Comparison of ENCODE assay signal across 17 cellular contexts in genomic region chr6:149166324-149166723, GRCh38.
DNase-seq lines count a peak whose midpoint lies in the region; ATAC-seq and TF ChIP-seq lines count a peak whose summit lies in the region.
"Had no signal": no experiment of that assay in that cellular context is flagged by ENCODE, and none has a peak within 500 bp of the region (broad histone marks: within the 10 kb centered on the region; RNA-seq: fewer than 3 reads in every experiment).

No MANE protein-coding gene starts in this region.

- peak overlapping the region; percentile 26 for H3K4me2 ChIP-seq in neural progenitor cell

- no TSS peak for BruUV-seq in Caco-2 (replicated peaks; lab: Mats Ljungman, UMichigan)

- H3K79me2 ChIP-seq in neural progenitor cell (ENCODE audit: low read depth) = no peaks in the 10 kb centered on the region

- TF ChIP-seq CTCF in neural progenitor cell (IDR thresholded peaks at IDR 0.05) (no peak), Caco-2 (IDR thresholded peaks at IDR 0.05; ENCODE audit: insufficient read depth in 1 of 2, low read depth in 1 of 2, low read length in 1 of 2, severe bottlenecking in 1 of 2, unreplicated experiment in 1 of 2) (no peak), progenitor cell of endocrine pancreas (IDR thresholded peaks at IDR 0.05; ENCODE audit: unreplicated experiment) (no peak)

- H3K4me3 ChIP-seq in MG63 (no peak overlapping the region), neural progenitor cell (no peak overlapping the region), Caco-2 (ENCODE audit: low read depth, low read length) (no peak overlapping the region)
- H3K4me3 ChIP-seq: prostate gland had no signal

- H3K27me3 ChIP-seq in MG63 = no peaks in the 10 kb centered on the region
- H3K27me3 ChIP-seq in neural progenitor cell = no peaks in the 10 kb centered on the region
- no peaks in the 10 kb centered on the region for H3K27me3 ChIP-seq in Caco-2 (replicated peaks; ENCODE audit: control insufficient read depth, insufficient read depth, low read length)

- intact Hi-C loops in Caco-2 (cut with micrococcal nuclease; ENCODE audit: unreplicated experiment) = no loop called here

- H3F3A ChIP-seq in neural progenitor cell (ENCODE audit: low read depth) = no peaks in the 10 kb centered on the region

- H3K4me1 ChIP-seq in neural progenitor cell (peaks cover 12% of the 10 kb centered on the region), Caco-2 (peaks cover 1% of the 10 kb centered on the region)

- H3K36me3 Mint-ChIP-seq in activated CD8-positive, alpha-beta memory T cell treated with anti-CD3 and anti-CD28 coated beads, Interleukin-2, amount 10 ng/mL, durations not matched to agents 7 days and 5 days = peaks cover 34% of the 10 kb centered on the region
- no peaks in the 10 kb centered on the region for H3K36me3 Mint-ChIP-seq in activated T-helper 17 cell treated with anti-CD3 and anti-CD28 coated beads, Interleukin-2, amount 50 U/mL, for 72 hours (ENCODE audit: low read depth)
- no peaks in the 10 kb centered on the region for H3K36me3 Mint-ChIP-seq in neural progenitor cell
- no peaks in the 10 kb centered on the region for H3K36me3 Mint-ChIP-seq in Caco-2 (ENCODE audit: insufficient read depth, unreplicated experiment)
- no peaks in the 10 kb centered on the region for H3K36me3 Mint-ChIP-seq in progenitor cell of endocrine pancreas (ENCODE audit: insufficient read depth)
- H3K36me3 Mint-ChIP-seq: WTC11 had no signal

- H3K4me3 Mint-ChIP-seq in activated CD8-positive, alpha-beta memory T cell treated with anti-CD3 and anti-CD28 coated beads, Interleukin-2, amount 10 ng/mL, durations not matched to agents 7 days and 5 days = no peak overlapping the region
- peak overlapping the region; percentile 76 for H3K4me3 Mint-ChIP-seq in activated T-helper 17 cell treated with anti-CD3 and anti-CD28 coated beads, Interleukin-2, amount 50 U/mL, for 72 hours
- H3K4me3 Mint-ChIP-seq in neural progenitor cell = no peak overlapping the region
- no peak overlapping the region for H3K4me3 Mint-ChIP-seq in Caco-2 (ENCODE audit: unreplicated experiment)
- H3K4me3 Mint-ChIP-seq in progenitor cell of endocrine pancreas (ENCODE audit: low read depth) = no peak overlapping the region
- H3K4me3 Mint-ChIP-seq: activated T-cell treated with anti-CD3 and anti-CD28 coated beads, Interleukin-2, amount 50 U/mL, for 24 hours; WTC11 had no signal

- no peak for ATAC-seq in activated CD8-positive, alpha-beta memory T cell treated with anti-CD3 and anti-CD28 coated beads, Interleukin-2, amount 10 ng/mL, durations not matched to agents 7 days and 5 days
- no peak for ATAC-seq in activated T-helper 17 cell treated with anti-CD3 and anti-CD28 coated beads, Interleukin-2, amount 50 U/mL, for 72 hours (replicated peaks)
- ATAC-seq: left lobe of liver, WTC11 had no signal

- no peak overlapping the region for H3K9ac ChIP-seq in neural progenitor cell

- H2AFZ ChIP-seq in neural progenitor cell (replicated peaks) = no peak overlapping the region

- H3K27ac ChIP-seq in neural progenitor cell = no peak overlapping the region
- H3K27ac ChIP-seq: prostate gland had no signal

- H3K9me3 Mint-ChIP-seq in activated CD8-positive, alpha-beta memory T cell treated with anti-CD3 and anti-CD28 coated beads, Interleukin-2, amount 10 ng/mL, durations not matched to agents 7 days and 5 days (ENCODE audit: low read depth) = peaks cover 2% of the 10 kb centered on the region
- no peaks in the 10 kb centered on the region for H3K9me3 Mint-ChIP-seq in activated T-helper 17 cell treated with anti-CD3 and anti-CD28 coated beads, Interleukin-2, amount 50 U/mL, for 72 hours
- H3K9me3 Mint-ChIP-seq in neural progenitor cell (no peaks in the 10 kb centered on the region), Caco-2 (ENCODE audit: unreplicated experiment) (no peaks in the 10 kb centered on the region), progenitor cell of endocrine pancreas (ENCODE audit: low read depth) (no peaks in the 10 kb centered on the region)
- H3K9me3 Mint-ChIP-seq: activated T-cell treated with anti-CD3 and anti-CD28 coated beads, Interleukin-2, amount 50 U/mL, for 24 hours; WTC11 had no signal

- peak overlapping the region; percentile 30 for H3K27ac Mint-ChIP-seq in activated CD8-positive, alpha-beta memory T cell treated with anti-CD3 and anti-CD28 coated beads, Interleukin-2, amount 10 ng/mL, durations not matched to agents 7 days and 5 days
- peak overlapping the region; percentile 77 for H3K27ac Mint-ChIP-seq in activated T-helper 17 cell treated with anti-CD3 and anti-CD28 coated beads, Interleukin-2, amount 50 U/mL, for 72 hours
- H3K27ac Mint-ChIP-seq in neural progenitor cell (no peak overlapping the region), Caco-2 (ENCODE audit: unreplicated experiment) (no peak overlapping the region), progenitor cell of endocrine pancreas (no peak overlapping the region)
- H3K27ac Mint-ChIP-seq: activated T-cell treated with anti-CD3 and anti-CD28 coated beads, Interleukin-2, amount 50 U/mL, for 24 hours; WTC11 had no signal

- no peaks in the 10 kb centered on the region for H3K9me3 ChIP-seq in MG63
- H3K9me3 ChIP-seq in neural progenitor cell (ENCODE audit: low read depth) = no peaks in the 10 kb centered on the region
- no peaks in the 10 kb centered on the region for H3K9me3 ChIP-seq in Caco-2
- H3K9me3 ChIP-seq: prostate gland had no signal

- POLR2A ChIA-PET in Caco-2 (lab: Charles Lee) = no interaction called here

- no peak for DNase-seq in activated CD8-positive, alpha-beta memory T cell treated with anti-CD3 and anti-CD28 coated beads, Interleukin-2, amount 10 ng/mL, durations not matched to agents 7 days and 5 days
- DNase-seq in activated CD8-positive, alpha-beta memory T cell treated with anti-CD3 and anti-CD28 coated beads, Interleukin-2, amount 50 U/mL, for 4 hours = no peak
- peak; percentile 26 for DNase-seq in MG63
- DNase-seq in neural progenitor cell (ENCODE audit: low spot score) = peak; percentile 43
- DNase-seq in islet precursor cell = no peak
- DNase-seq in Caco-2 = no peak
- DNase-seq in progenitor cell of endocrine pancreas (ENCODE audit: low spot score, unreplicated experiment) = no peak
- DNase-seq: activated T-cell treated with anti-CD3 and anti-CD28 coated beads, Interleukin-2, amount 50 U/mL, for 24 hours; EL; hippocampal formation; NCI-H2081 treated with DMSO at 0.1 percent for 48 hours; NK-92 treated with Interleukin-12 subunit alpha and Interleukin-12 subunit beta, amount 100 ng/mL, for 24 hours; stimulated activated CD4-positive, alpha-beta T cell treated with anti-CD3 and anti-CD28 coated beads, Interleukin-15, amount 100 ng/mL, for 24 hours had no signal

- H3K36me3 ChIP-seq in MG63 (no peaks in the 10 kb centered on the region), neural progenitor cell (no peaks in the 10 kb centered on the region), Caco-2 (ENCODE audit: control insufficient read depth, insufficient read depth, low read length) (no peaks in the 10 kb centered on the region)
- H3K36me3 ChIP-seq: prostate gland had no signal

- H4K20me1 ChIP-seq in neural progenitor cell (ENCODE audit: low read depth) = no peaks in the 10 kb centered on the region

- H3K27me3 Mint-ChIP-seq in activated CD8-positive, alpha-beta memory T cell treated with anti-CD3 and anti-CD28 coated beads, Interleukin-2, amount 10 ng/mL, durations not matched to agents 7 days and 5 days = no peaks in the 10 kb centered on the region
- H3K27me3 Mint-ChIP-seq in activated T-helper 17 cell treated with anti-CD3 and anti-CD28 coated beads, Interleukin-2, amount 50 U/mL, for 72 hours = no peaks in the 10 kb centered on the region
- H3K27me3 Mint-ChIP-seq in neural progenitor cell (ENCODE audit: insufficient read depth, low read depth) (no peaks in the 10 kb centered on the region), Caco-2 (ENCODE audit: insufficient read depth, unreplicated experiment) (no peaks in the 10 kb centered on the region), progenitor cell of endocrine pancreas (peaks cover 65% of the 10 kb centered on the region)
- H3K27me3 Mint-ChIP-seq: activated T-cell treated with anti-CD3 and anti-CD28 coated beads, Interleukin-2, amount 50 U/mL, for 24 hours had no signal

- CTCF ChIA-PET in activated CD8-positive, alpha-beta memory T cell treated with anti-CD3 and anti-CD28 coated beads, Interleukin-2, amount 10 ng/mL, durations not matched to agents 7 days and 5 days (lab: Charles Lee) = interaction anchor here (1.2 to 1.4 kb wide), 3 partner anchors 9 to 16 kb away, joined by 3 to 6 read pairs (median 3); no protein-coding TSS in a partner anchor
- CTCF ChIA-PET in Caco-2 (lab: Charles Lee) = no interaction called here

- peaks cover 55% of the 10 kb centered on the region for H3K4me1 Mint-ChIP-seq in activated CD8-positive, alpha-beta memory T cell treated with anti-CD3 and anti-CD28 coated beads, Interleukin-2, amount 10 ng/mL, durations not matched to agents 7 days and 5 days
- peaks cover 34% of the 10 kb centered on the region for H3K4me1 Mint-ChIP-seq in activated T-helper 17 cell treated with anti-CD3 and anti-CD28 coated beads, Interleukin-2, amount 50 U/mL, for 72 hours
- H3K4me1 Mint-ChIP-seq in neural progenitor cell (peaks cover 9% of the 10 kb centered on the region), Caco-2 (ENCODE audit: low read depth, unreplicated experiment) (peaks cover 5% of the 10 kb centered on the region), progenitor cell of endocrine pancreas (ENCODE audit: low read depth) (peaks cover 4% of the 10 kb centered on the region)
- H3K4me1 Mint-ChIP-seq: WTC11 had no signal

Comparison
In these comparisons a context has a peak if more than half of its experiments do, and no peak if none do; other contexts are left out.
1. DNase-seq: peak in MG63 (single experiment) and neural progenitor cell (single experiment); none in activated CD8-positive, alpha-beta memory T cell treated with anti-CD3 and anti-CD28 coated beads, Interleukin-2, amount 10 ng/mL, durations not matched to agents 7 days and 5 days (single experiment), activated CD8-positive, alpha-beta memory T cell treated with anti-CD3 and anti-CD28 coated beads, Interleukin-2, amount 50 U/mL, for 4 hours (single experiment), islet precursor cell (single experiment), Caco-2 (0 of 2) and progenitor cell of endocrine pancreas (single experiment).
2. H3K27ac Mint-ChIP-seq: peak in activated CD8-positive, alpha-beta memory T cell treated with anti-CD3 and anti-CD28 coated beads, Interleukin-2, amount 10 ng/mL, durations not matched to agents 7 days and 5 days (single experiment) and activated T-helper 17 cell treated with anti-CD3 and anti-CD28 coated beads, Interleukin-2, amount 50 U/mL, for 72 hours (single experiment); none in neural progenitor cell (single experiment), Caco-2 (single experiment) and progenitor cell of endocrine pancreas (single experiment).